Comparison of ENCODE assay signal across 8 cellular contexts in genomic region chr9:133133680-133134418, GRCh38. TPM values are rescaled to one million over a fixed set of nuclear protein-coding genes. Genes with fewer than 3 reads are reported as not detected.
DNase-seq lines count a peak whose midpoint lies in the region; ATAC-seq and TF ChIP-seq lines count a peak whose summit lies in the region.

No MANE protein-coding gene starts in this region.

- 42 to 60% methylated on average over 18 to 21 of the region's 21 CpGs for WGBS in testis, 2 donors

- ATAC-seq in GM21360 (IDR thresholded peaks at IDR 0.05; ENCODE audit: unreplicated experiment), result peak; percentile 65

- intact Hi-C loops in testis (cut with DNase I; ENCODE audit: low total_unique reads), result no loop called here

- TF ChIP-seq CTCF in foreskin fibroblast (IDR thresholded peaks at IDR 0.05; ENCODE audit: low read depth, low read length) (no peak), testis (IDR thresholded peaks at IDR 0.05) (no peak)

- peak overlapping the region; percentile 18 to 34 for H3K27ac ChIP-seq in testis

- DNase-seq in COLO829 (ENCODE audit: low spot score), result peak; percentile 98
- peak; percentile 99 for DNase-seq in HT-29 (ENCODE audit: low spot score)
- DNase-seq in RPMI7951 (ENCODE audit: low read depth), result peak; percentile 95
- peak; percentile 46 for DNase-seq in activated gamma-delta T cell (lab: John Stamatoyannopoulos, UW)
- DNase-seq in foreskin fibroblast, result peak; percentile 91 to 95
- DNase-seq in occipital lobe (lab: John Stamatoyannopoulos, UW), result peak; percentile 77
- DNase-seq in testis, result peak; percentile 81

- no peaks in the 10 kb centered on the region for H3K9me3 ChIP-seq in testis

- H3K36me3 ChIP-seq in testis (ENCODE audit: low read depth, missing control alignments), result no peaks in the 10 kb centered on the region

- no peak for TF ChIP-seq POLR2A in testis (IDR thresholded peaks at IDR 0.05)

- no peaks in the 10 kb centered on the region for H3K27me3 ChIP-seq in testis

- H3K4me1 ChIP-seq in testis, result peaks cover 25% of the 10 kb centered on the region

- H3K4me3 ChIP-seq in foreskin fibroblast (ENCODE audit: low read depth in 1 of 2, low read length in 2 of 2) (no peak overlapping the region), testis (no peak overlapping the region)

RNA-seq across cellular contexts. Expression of gene RALGDS, which starts 12.8 kb away (rescaled TPM):
- 95.0 and 102 TPM in 2 replicates for total RNA-seq in HT-29 (2014; rRNA removed; shearing (Covaris generic))
- total RNA-seq in RPMI7951 (2014; rRNA removed; shearing (Covaris generic)), result 12.5 and 18.9 TPM in 2 replicates
- total RNA-seq in occipital lobe, result 95.8 TPM
- total RNA-seq in testis, result 10 to 100 TPM; 32.5 to 42.4 TPM
- polyA plus RNA-seq in testis (ENCODE audit: insufficient read depth, low read depth, low replicate concordance), result 23.0 TPM

RNA-seq across cellular contexts. Expression of gene GBGT1, which starts 29.9 kb away (rescaled TPM):
- total RNA-seq in HT-29 (2014; rRNA removed; shearing (Covaris generic)), result not detected in 2 replicates
- 0.59 and 1.3 TPM in 2 replicates for total RNA-seq in RPMI7951 (2014; rRNA removed; shearing (Covaris generic))
- total RNA-seq in occipital lobe (8.1 TPM), testis (10 to 100 TPM in 1 of 2 donors, 1 to 10 TPM in 1; 5.6 to 11.2 TPM)
- polyA plus RNA-seq in testis (ENCODE audit: insufficient read depth, low read depth, low replicate concordance), result 4.0 TPM

Comparison
In these comparisons a context has a peak if more than half of its experiments do, and no peak if none do; other contexts are left out.
1. DNase-seq: peak in every context shown above with its lines; median percentile 99 in HT-29; 98 in COLO829; 95 in RPMI7951; 93 in foreskin fibroblast; 81 in testis; 77 in occipital lobe; 46 in activated gamma-delta T cell.